ENCODE assay signal across 23 cellular contexts in genomic region chr9:3912260-3912659, GRCh38.
"Had no signal": no experiment of that assay in that cellular context is flagged by ENCODE, and none has a peak within 500 bp of the region (broad histone marks: within the 10 kb centered on the region; RNA-seq: fewer than 3 reads in every experiment).

No MANE protein-coding gene starts in this region.

- H3K4me1 Mint-ChIP-seq: natural killer cell had no signal

- H3K36me3 ChIP-seq: prostate gland, right lobe of liver, stomach, thoracic aorta had no signal

- H3K9me3 ChIP-seq: prostate gland, right lobe of liver, stomach, thoracic aorta had no signal

- H3K36me3 Mint-ChIP-seq: activated naive CD4-positive, alpha-beta T cell treated with anti-CD3 and anti-CD28 coated beads, Interleukin-2, amount 50 U/mL, for 72 hours; natural killer cell; WTC11 had no signal

- H3K4me3 Mint-ChIP-seq: activated CD8-positive, alpha-beta T cell treated with anti-CD3 and anti-CD28 coated beads, Interleukin-2, amount 10 ng/mL, durations not matched to agents 7 days and 5 days; activated T-cell treated with anti-CD3 and anti-CD28 coated beads, Interleukin-2, amount 50 U/mL, for 72 hours; natural killer cell; WTC11 had no signal

- H3K27ac Mint-ChIP-seq: activated CD8-positive, alpha-beta T cell treated with anti-CD3 and anti-CD28 coated beads, Interleukin-2, amount 10 ng/mL, durations not matched to agents 7 days and 5 days; activated naive CD4-positive, alpha-beta T cell treated with anti-CD3 and anti-CD28 coated beads, Interleukin-2, amount 50 U/mL, for 72 hours; activated T-cell treated with anti-CD3 and anti-CD28 coated beads, Interleukin-2, amount 50 U/mL, for 72 hours; natural killer cell; WTC11 had no signal

- H3K9me3 Mint-ChIP-seq: activated naive CD4-positive, alpha-beta T cell treated with anti-CD3 and anti-CD28 coated beads, Interleukin-2, amount 50 U/mL, for 72 hours; activated T-cell treated with anti-CD3 and anti-CD28 coated beads, Interleukin-2, amount 50 U/mL, for 72 hours; WTC11 had no signal

- DNase-seq: activated CD4-positive, alpha-beta T cell treated with anti-CD3 and anti-CD28 coated beads for 48 hours; activated CD8-positive, alpha-beta memory T cell treated with anti-CD3 and anti-CD28 coated beads, Interleukin-2, amount 50 U/mL, for 4 hours; activated CD8-positive, alpha-beta T cell treated with anti-CD3 and anti-CD28 coated beads, Interleukin-2, amount 10 ng/mL, durations not matched to agents 7 days and 5 days; activated gamma-delta T cell; activated T-cell treated with anti-CD3 and anti-CD28 coated beads, Interleukin-2, amount 50 U/mL, for 72 hours; cortex of kidney; effector CD8-positive, alpha-beta T cell; foreskin keratinocyte; glutamatergic neuron; hypothalamus; mesendoderm; natural killer cell; nucleus accumbens; right lobe of liver; stimulated activated CD4-positive, alpha-beta T cell treated with anti-CD3 and anti-CD28 coated beads, Interleukin-1b, Interleukin-23, amount 100 ng/mL, for 48 hours; stomach; SW 1271 had no signal

- ATAC-seq: activated CD8-positive, alpha-beta T cell treated with anti-CD3 and anti-CD28 coated beads, Interleukin-2, amount 10 ng/mL, durations not matched to agents 7 days and 5 days; activated naive CD4-positive, alpha-beta T cell treated with anti-CD3 and anti-CD28 coated beads, Interleukin-2, amount 50 U/mL, for 72 hours; activated T-cell treated with anti-CD3 and anti-CD28 coated beads, Interleukin-2, amount 50 U/mL, for 72 hours; foreskin keratinocyte; natural killer cell; right lobe of liver; WTC11 had no signal

- H3K27me3 ChIP-seq: foreskin keratinocyte, right lobe of liver, stomach had no signal

- FAIRE-seq: endothelial cell of umbilical vein, TTC549 had no signal

- H3K4me3 ChIP-seq: prostate gland, right lobe of liver, stomach, thoracic aorta had no signal

- H3K27ac ChIP-seq: foreskin keratinocyte, prostate gland, right lobe of liver, stomach had no signal

- H3K4me1 ChIP-seq: foreskin keratinocyte, prostate gland, right lobe of liver, stomach had no signal
